1 cellular context compared by ENCODE assay signal in genomic region chr1:61116421-61116820, GRCh38.
TF ChIP-seq lines count a peak whose summit lies in the region.

No MANE protein-coding gene starts in this region.

TF ChIP-seq in K562, 482 proteins besides CTCF, POLR2A, EP300 and RAD21 (continued from another document and continues in another):
- peak; percentile 58 for TF ChIP-seq ATF3 (IDR thresholded peaks at IDR 0.05)
- no peak for TF ChIP-seq ATF3 (CRISPR knock-in tag; conservative IDR thresholded peaks at IDR 0.05)
- no peak for TF ChIP-seq ZNF134 (CRISPR knock-in tag; conservative IDR thresholded peaks at IDR 0.05)
- 0 out of 2 replicates have a peak, but pooled peaks have one; percentile 14 for TF ChIP-seq BHLHE40 (IDR thresholded peaks at IDR 0.05; ENCODE audit: low read length)
- no peak for TF ChIP-seq CHD1 (IDR thresholded peaks at IDR 0.05; ENCODE audit: low read length)
- no peak for TF ChIP-seq SMC3 (conservative IDR thresholded peaks at IDR 0.05; ENCODE audit: insufficient read depth, low read depth, low read length)
- TF ChIP-seq ZFP30 (CRISPR knock-in tag; IDR thresholded peaks at IDR 0.05; ENCODE audit: borderline replicate concordance): no peak
- no peak for TF ChIP-seq MBD1 (CRISPR knock-in tag; IDR thresholded peaks at IDR 0.05)
- TF ChIP-seq CEBPG (CRISPR knock-in tag; IDR thresholded peaks at IDR 0.05): no peak
- 0 out of 4 replicates have a peak, but pooled peaks of 1 of the 2 experiments have one; percentile 14 for TF ChIP-seq CEBPG (tag; conservative IDR thresholded peaks at IDR 0.05 in 1 of 2, IDR thresholded peaks at IDR 0.05 in 1 of 2)
- TF ChIP-seq SMARCA4 (IDR thresholded peaks at IDR 0.05): peak; percentile 57
- TF ChIP-seq TGIF2 (CRISPR knock-in tag; IDR thresholded peaks at IDR 0.05): no peak
- TF ChIP-seq MTA3 (IDR thresholded peaks at IDR 0.05; ENCODE audit: borderline replicate concordance): no peak
- TF ChIP-seq TEAD4 (IDR thresholded peaks at IDR 0.05; ENCODE audit: low read length): 0 out of 2 replicates have a peak, but pooled peaks have one; percentile 25
- no peak for TF ChIP-seq TEAD4 (CRISPR knock-in tag; IDR thresholded peaks at IDR 0.05; ENCODE audit: borderline replicate concordance)
- 0 out of 4 replicates have a peak, but pooled peaks of 1 of the 2 experiments have one; percentile 44 for TF ChIP-seq RCOR1 (IDR thresholded peaks at IDR 0.05; ENCODE audit: borderline replicate concordance in 1 of 2, low read depth in 2 of 2, low read length in 2 of 2)
- no peak for TF ChIP-seq SAP30 (IDR thresholded peaks at IDR 0.05; ENCODE audit: borderline replicate concordance, insufficient read depth, low read depth, low read length, poor library complexity, severe bottlenecking)
- TF ChIP-seq STAT6 (CRISPR knock-in tag; IDR thresholded peaks at IDR 0.05): no peak
- TF ChIP-seq NONO (IDR thresholded peaks at IDR 0.05; ENCODE audit: low read depth in 2 of 2, low read length in 1 of 2): no peak
- no peak for TF ChIP-seq ZNF511 (CRISPR knock-in tag; IDR thresholded peaks at IDR 0.05)
- TF ChIP-seq ATF4 (CRISPR knock-in tag; IDR thresholded peaks at IDR 0.05): peak; percentile 43; the same call in 1 of the 2 replicates
- TF ChIP-seq ZBTB43 (CRISPR knock-in tag; IDR thresholded peaks at IDR 0.05): no peak
- peak; percentile 63 for TF ChIP-seq TCF3 (CRISPR knock-in tag; IDR thresholded peaks at IDR 0.05)
- TF ChIP-seq DPF2 (IDR thresholded peaks at IDR 0.05): peak; percentile 63; the same call in 1 of the 2 replicates
- no peak for TF ChIP-seq FOXO4 (CRISPR knock-in tag; IDR thresholded peaks at IDR 0.05)
- no peak for TF ChIP-seq XRCC3 (IDR thresholded peaks at IDR 0.05)
- peak; percentile 67 for TF ChIP-seq MEIS2 (IDR thresholded peaks at IDR 0.05; ENCODE audit: partially characterized antibody)
- TF ChIP-seq ZNF384 (IDR thresholded peaks at IDR 0.05; ENCODE audit: low read depth, low read length): no peak
- 0 out of 2 replicates have a peak, but pooled peaks have one; percentile 10 for TF ChIP-seq CXXC5 (CRISPR knock-in tag; IDR thresholded peaks at IDR 0.05)
- TF ChIP-seq CBFA2T3 (IDR thresholded peaks at IDR 0.05): peak; percentile 51
- 0 out of 2 replicates have a peak, but pooled peaks have one; percentile 13 for TF ChIP-seq NR2C1 (IDR thresholded peaks at IDR 0.05)
- TF ChIP-seq NR2C1 (tag; IDR thresholded peaks at IDR 0.05): no peak
- TF ChIP-seq YY1 (IDR thresholded peaks at IDR 0.05; ENCODE audit: borderline replicate concordance in 1 of 3, control insufficient read depth in 1 of 3, extremely low read depth in 1 of 3, insufficient read depth in 3 of 3, insufficient read length in 1 of 3, insufficient replicate concordance in 2 of 3, low read depth in 1 of 3, low read length in 2 of 3): no peak
- TF ChIP-seq TBL1XR1 (IDR thresholded peaks at IDR 0.05; ENCODE audit: low read length in 2 of 2): 0 out of 4 replicates have a peak, but pooled peaks of 1 of the 2 experiments have one; percentile 25
- peak; percentile 39; the same call in 1 of the 2 replicates for TF ChIP-seq CTBP1 (IDR thresholded peaks at IDR 0.05; ENCODE audit: borderline replicate concordance)
- TF ChIP-seq ZNF146 (CRISPR knock-in tag; IDR thresholded peaks at IDR 0.05; ENCODE audit: unreplicated experiment): no peak
- TF ChIP-seq CBX3 (IDR thresholded peaks at IDR 0.05; ENCODE audit: borderline replicate concordance in 1 of 2, low read length in 2 of 2): no peak
- TF ChIP-seq ZNF592 (IDR thresholded peaks at IDR 0.05): peak; percentile 51; the same call in 1 of the 2 replicates
- TF ChIP-seq ZNF316 (IDR thresholded peaks at IDR 0.05): peak; percentile 36
- no peak for TF ChIP-seq ETV1 (tag; conservative IDR thresholded peaks at IDR 0.05; ENCODE audit: low read depth)
- peak; percentile 62 for TF ChIP-seq ARID1B (IDR thresholded peaks at IDR 0.05)
- no peak for TF ChIP-seq ZBTB2 (IDR thresholded peaks at IDR 0.05)
- TF ChIP-seq CTCFL (IDR thresholded peaks at IDR 0.05; ENCODE audit: borderline replicate concordance, insufficient read depth, low read depth, low read length, poor library complexity, severe bottlenecking): no peak
